ENCODE assay signal across 8 cellular contexts in genomic region chr5:61330341-61330878, GRCh38. TPM values are rescaled to one million over a fixed set of nuclear protein-coding genes. Genes with fewer than 3 reads are reported as not detected.
DNase-seq lines count a peak whose midpoint lies in the region; ATAC-seq and TF ChIP-seq lines count a peak whose summit lies in the region.

No MANE protein-coding gene starts in this region.

- peak; percentile 13 for DNase-seq in activated naive CD4-positive, alpha-beta T cell treated with anti-CD3 and anti-CD28 coated beads for 36 hours
- DNase-seq in activated naive CD4-positive, alpha-beta T cell treated with Interleukin-2 at 50 U/mL for 16 hours, result no peak
- peak; percentile 78 for DNase-seq in NCI-H1092 treated with DMSO at 0.1 percent for 48 hours (lab: John Stamatoyannopoulos, UW)
- no peak for DNase-seq in activated CD4-positive, alpha-beta memory T cell treated with anti-CD3 and anti-CD28 coated beads, Interleukin-2, amount 10 ng/mL, durations not matched to agents 7 days and 5 days
- DNase-seq in fibroblast of villous mesenchyme (ENCODE audit: low read depth), result peak; percentile 72

- no peak overlapping the region for H3K27ac Mint-ChIP-seq in activated naive CD4-positive, alpha-beta T cell treated with anti-CD3 and anti-CD28 coated beads for 36 hours
- peak overlapping the region; percentile 32 for H3K27ac Mint-ChIP-seq in activated CD4-positive, alpha-beta memory T cell treated with anti-CD3 and anti-CD28 coated beads, Interleukin-2, amount 10 ng/mL, durations not matched to agents 7 days and 5 days

- no peak for ATAC-seq in GM21529 (IDR thresholded peaks at IDR 0.05; ENCODE audit: unreplicated experiment)
- ATAC-seq in HG03108 (IDR thresholded peaks at IDR 0.05; ENCODE audit: unreplicated experiment), result no peak

- intact Hi-C loops in activated naive CD4-positive, alpha-beta T cell treated with anti-CD3 and anti-CD28 coated beads for 36 hours (cut with micrococcal nuclease), result loop anchor here (5.0 to 10.0 kb wide), 4 partner anchors 276 to 927 kb away; no protein-coding TSS in a partner anchor

- no peaks in the 10 kb centered on the region for H3K9me2 ChIP-seq in neural cell (ENCODE audit: insufficient read depth, low read length)

- H3K9me3 Mint-ChIP-seq in activated naive CD4-positive, alpha-beta T cell treated with anti-CD3 and anti-CD28 coated beads for 36 hours, result no peaks in the 10 kb centered on the region
- no peaks in the 10 kb centered on the region for H3K9me3 Mint-ChIP-seq in activated CD4-positive, alpha-beta memory T cell treated with anti-CD3 and anti-CD28 coated beads, Interleukin-2, amount 10 ng/mL, durations not matched to agents 7 days and 5 days

- no peaks in the 10 kb centered on the region for H3K36me3 ChIP-seq in neural cell (ENCODE audit: insufficient read depth, low read length)

- POLR2A ChIA-PET in activated CD4-positive, alpha-beta memory T cell treated with anti-CD3 and anti-CD28 coated beads, Interleukin-2, amount 10 ng/mL, durations not matched to agents 7 days and 5 days (lab: Charles Lee), result interaction anchor here (0.9 to 2.2 kb wide), 6 partner anchors 9 to 632 kb away, joined by 3 to 17 read pairs (median 6); partner anchors contain the start of genes DEPDC1B and SMIM15

- H3F3A ChIP-seq in neural cell (ENCODE audit: insufficient read depth, low read length, poor library complexity, severe bottlenecking), result peaks cover 15% of the 10 kb centered on the region

- peak overlapping the region; percentile 65 for H3K4me3 ChIP-seq in fibroblast of villous mesenchyme (ENCODE audit: low read depth, low read length)
- H3K4me3 ChIP-seq in neural cell (ENCODE audit: low read length), result peak overlapping the region; percentile 99

- peak overlapping the region; percentile 65 for H3K4me3 Mint-ChIP-seq in activated naive CD4-positive, alpha-beta T cell treated with anti-CD3 and anti-CD28 coated beads for 36 hours
- peak overlapping the region; percentile 72 for H3K4me3 Mint-ChIP-seq in activated CD4-positive, alpha-beta memory T cell treated with anti-CD3 and anti-CD28 coated beads, Interleukin-2, amount 10 ng/mL, durations not matched to agents 7 days and 5 days

- no peak for TF ChIP-seq EP300 in neural cell (conservative IDR thresholded peaks at IDR 0.05; ENCODE audit: poor library complexity, severe bottlenecking)

- no peak for TF ChIP-seq CTCF in fibroblast of villous mesenchyme (IDR thresholded peaks at IDR 0.05; ENCODE audit: insufficient read depth, low read depth, low read length)
- TF ChIP-seq CTCF in neural cell (IDR thresholded peaks at IDR 0.05; ENCODE audit: poor library complexity, severe bottlenecking), result no peak

- peak overlapping the region; percentile 95 for H3K27ac ChIP-seq in neural cell (ENCODE audit: low read length)

- CTCF ChIA-PET in activated naive CD4-positive, alpha-beta T cell treated with anti-CD3 and anti-CD28 coated beads for 36 hours (lab: Charles Lee), result interaction anchor here (0.6 to 2.2 kb wide), 7 partner anchors 24 to 372 kb away, joined by 3 to 6 read pairs (median 4); no protein-coding TSS in a partner anchor
- CTCF ChIA-PET in activated CD4-positive, alpha-beta memory T cell treated with anti-CD3 and anti-CD28 coated beads, Interleukin-2, amount 10 ng/mL, durations not matched to agents 7 days and 5 days (lab: Charles Lee), result interaction anchor here (0.9 to 1.5 kb wide), 3 partner anchors 9 to 47 kb away, joined by 3 to 5 read pairs (median 4); no protein-coding TSS in a partner anchor

- peaks cover 16% of the 10 kb centered on the region for H4K20me1 ChIP-seq in neural cell (ENCODE audit: insufficient read depth)

- H3K27me3 Mint-ChIP-seq in activated naive CD4-positive, alpha-beta T cell treated with anti-CD3 and anti-CD28 coated beads for 36 hours (ENCODE audit: low read depth), result peaks cover 21% of the 10 kb centered on the region
- peaks cover 41% of the 10 kb centered on the region for H3K27me3 Mint-ChIP-seq in activated CD4-positive, alpha-beta memory T cell treated with anti-CD3 and anti-CD28 coated beads, Interleukin-2, amount 10 ng/mL, durations not matched to agents 7 days and 5 days

- H2AFZ ChIP-seq in neural cell (ENCODE audit: low read depth, low read length), result peak overlapping the region; percentile 61

- peaks cover 3% of the 10 kb centered on the region for H3K36me3 Mint-ChIP-seq in activated naive CD4-positive, alpha-beta T cell treated with anti-CD3 and anti-CD28 coated beads for 36 hours (ENCODE audit: low read depth)
- peaks cover 13% of the 10 kb centered on the region for H3K36me3 Mint-ChIP-seq in activated CD4-positive, alpha-beta memory T cell treated with anti-CD3 and anti-CD28 coated beads, Interleukin-2, amount 10 ng/mL, durations not matched to agents 7 days and 5 days (ENCODE audit: low read depth)

- no peak for TF ChIP-seq RAD21 in neural cell (conservative IDR thresholded peaks at IDR 0.05)

- H3K9ac ChIP-seq in neural cell (ENCODE audit: low read length), result peak overlapping the region; percentile 99

- H3K4me2 ChIP-seq in neural cell (ENCODE audit: low read length), result peak overlapping the region; percentile 93

- H3K9me3 ChIP-seq in neural cell (ENCODE audit: low read length), result no peaks in the 10 kb centered on the region

- H3K79me2 ChIP-seq in neural cell (replicated peaks; ENCODE audit: insufficient read depth, low read length), result peaks cover 38% of the 10 kb centered on the region

- no peaks in the 10 kb centered on the region for H3K27me3 ChIP-seq in neural cell (ENCODE audit: insufficient read depth, low read depth, low read length)

- H3K4me1 Mint-ChIP-seq in activated naive CD4-positive, alpha-beta T cell treated with anti-CD3 and anti-CD28 coated beads for 36 hours (ENCODE audit: low read depth), result peaks cover 41% of the 10 kb centered on the region
- peaks cover 43% of the 10 kb centered on the region for H3K4me1 Mint-ChIP-seq in activated CD4-positive, alpha-beta memory T cell treated with anti-CD3 and anti-CD28 coated beads, Interleukin-2, amount 10 ng/mL, durations not matched to agents 7 days and 5 days

TF ChIP-seq in neural cell, 6 proteins besides CTCF, POLR2A, EP300 and RAD21:
- TF ChIP-seq POLR2AphosphoS5 (IDR thresholded peaks at IDR 0.05) (peak; percentile 66), EZH2 (IDR thresholded peaks at IDR 0.05; ENCODE audit: borderline replicate concordance, insufficient read depth, low read length, poor library complexity, severe bottlenecking) (no peak), TAF1 (IDR thresholded peaks at IDR 0.05; ENCODE audit: low read depth) (no peak), MXI1 (conservative IDR thresholded peaks at IDR 0.05; ENCODE audit: poor library complexity, severe bottlenecking) (no peak), SMC3 (conservative IDR thresholded peaks at IDR 0.05; ENCODE audit: poor library complexity) (no peak)
- TF ChIP-seq, protein P1, sequence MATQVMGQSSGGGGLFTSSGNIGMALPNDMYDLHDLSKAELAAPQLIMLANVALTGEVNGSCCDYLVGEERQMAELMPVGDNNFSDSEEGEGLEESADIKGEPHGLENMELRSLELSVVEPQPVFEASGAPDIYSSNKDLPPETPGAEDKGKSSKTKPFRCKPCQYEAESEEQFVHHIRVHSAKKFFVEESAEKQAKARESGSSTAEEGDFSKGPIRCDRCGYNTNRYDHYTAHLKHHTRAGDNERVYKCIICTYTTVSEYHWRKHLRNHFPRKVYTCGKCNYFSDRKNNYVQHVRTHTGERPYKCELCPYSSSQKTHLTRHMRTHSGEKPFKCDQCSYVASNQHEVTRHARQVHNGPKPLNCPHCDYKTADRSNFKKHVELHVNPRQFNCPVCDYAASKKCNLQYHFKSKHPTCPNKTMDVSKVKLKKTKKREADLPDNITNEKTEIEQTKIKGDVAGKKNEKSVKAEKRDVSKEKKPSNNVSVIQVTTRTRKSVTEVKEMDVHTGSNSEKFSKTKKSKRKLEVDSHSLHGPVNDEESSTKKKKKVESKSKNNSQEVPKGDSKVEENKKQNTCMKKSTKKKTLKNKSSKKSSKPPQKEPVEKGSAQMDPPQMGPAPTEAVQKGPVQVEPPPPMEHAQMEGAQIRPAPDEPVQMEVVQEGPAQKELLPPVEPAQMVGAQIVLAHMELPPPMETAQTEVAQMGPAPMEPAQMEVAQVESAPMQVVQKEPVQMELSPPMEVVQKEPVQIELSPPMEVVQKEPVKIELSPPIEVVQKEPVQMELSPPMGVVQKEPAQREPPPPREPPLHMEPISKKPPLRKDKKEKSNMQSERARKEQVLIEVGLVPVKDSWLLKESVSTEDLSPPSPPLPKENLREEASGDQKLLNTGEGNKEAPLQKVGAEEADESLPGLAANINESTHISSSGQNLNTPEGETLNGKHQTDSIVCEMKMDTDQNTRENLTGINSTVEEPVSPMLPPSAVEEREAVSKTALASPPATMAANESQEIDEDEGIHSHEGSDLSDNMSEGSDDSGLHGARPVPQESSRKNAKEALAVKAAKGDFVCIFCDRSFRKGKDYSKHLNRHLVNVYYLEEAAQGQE (IDR thresholded peaks at IDR 0.05; ENCODE audit: borderline replicate concordance), result no peak

RNA-seq across cellular contexts. Expression of gene ZSWIM6, which starts 1.6 kb away (rescaled TPM):
- total RNA-seq in activated naive CD4-positive, alpha-beta T cell treated with anti-CD3 and anti-CD28 coated beads for 36 hours, result 1 to 10 TPM; 4.3 TPM
- total RNA-seq in activated CD4-positive, alpha-beta memory T cell treated with anti-CD3 and anti-CD28 coated beads, Interleukin-2, amount 10 ng/mL, durations not matched to agents 7 days and 5 days, result 1 to 10 TPM; 6.8 to 7.1 TPM
- 9.0 and 16.4 TPM in 2 replicates for total RNA-seq in fibroblast of villous mesenchyme
- 43.6 and 43.8 TPM in 2 replicates for polyA plus RNA-seq in neural cell
- polyA minus RNA-seq in neural cell, result 103 and 112 TPM in 2 replicates

Comparison
In these comparisons a context has a peak if more than half of its experiments do, and no peak if none do; other contexts are left out.
1. DNase-seq: peak in activated naive CD4-positive, alpha-beta T cell treated with anti-CD3 and anti-CD28 coated beads for 36 hours (single experiment), NCI-H1092 treated with DMSO at 0.1 percent for 48 hours (single experiment) and fibroblast of villous mesenchyme (single experiment); none in activated naive CD4-positive, alpha-beta T cell treated with Interleukin-2 at 50 U/mL for 16 hours (single experiment) and activated CD4-positive, alpha-beta memory T cell treated with anti-CD3 and anti-CD28 coated beads, Interleukin-2, amount 10 ng/mL, durations not matched to agents 7 days and 5 days (single experiment).